ENCODE assay signal across 1 cellular context in the genomic region with DNA sequence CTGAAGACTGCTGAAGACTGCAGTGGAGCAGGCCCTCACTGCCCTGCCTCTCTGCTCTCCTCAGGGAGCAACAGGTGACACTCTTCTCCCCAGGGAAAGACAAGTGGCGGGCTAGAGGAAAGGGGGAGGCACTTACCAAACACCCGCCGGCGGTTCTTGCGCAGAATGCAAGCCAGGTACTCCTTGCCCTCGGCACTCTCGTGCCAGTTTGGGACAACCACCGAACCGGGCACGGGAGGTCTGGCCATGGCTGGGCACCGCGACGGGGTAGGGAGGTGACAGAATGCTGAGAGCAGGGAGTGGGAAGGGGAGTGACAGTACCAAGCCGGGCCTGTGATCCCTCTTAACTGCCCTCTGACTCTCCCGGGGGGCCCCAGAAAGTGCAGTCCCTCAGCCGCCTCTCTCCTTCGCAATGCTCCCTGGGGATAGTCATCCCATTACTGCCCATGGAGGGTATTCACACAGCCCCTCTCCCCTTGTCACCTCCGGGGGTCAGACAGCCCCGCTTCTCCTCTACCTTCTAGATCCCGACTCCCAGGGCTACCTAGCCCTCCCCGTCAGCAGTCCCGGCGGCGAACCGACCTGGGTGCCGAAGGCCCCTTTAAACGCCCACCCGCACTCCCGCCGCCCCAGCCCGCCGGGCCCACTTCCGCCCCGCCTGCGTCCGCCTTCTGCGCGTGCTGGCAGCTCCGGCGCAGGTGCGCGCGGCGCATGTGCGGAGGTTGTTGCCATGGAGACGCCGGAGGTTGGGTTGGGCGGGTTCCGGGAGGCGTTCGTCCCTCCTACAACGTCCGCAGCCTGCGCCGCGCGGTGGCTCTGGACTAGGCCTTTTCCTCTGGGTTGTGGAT.
TF ChIP-seq lines count a peak whose summit lies in the region.

A gene with protein sequence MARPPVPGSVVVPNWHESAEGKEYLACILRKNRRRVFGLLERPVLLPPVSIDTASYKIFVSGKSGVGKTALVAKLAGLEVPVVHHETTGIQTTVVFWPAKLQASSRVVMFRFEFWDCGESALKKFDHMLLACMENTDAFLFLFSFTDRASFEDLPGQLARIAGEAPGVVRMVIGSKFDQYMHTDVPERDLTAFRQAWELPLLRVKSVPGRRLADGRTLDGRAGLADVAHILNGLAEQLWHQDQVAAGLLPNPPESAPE (minus strand): TSS at position 689 of the 848 bp plus-strand sequence. CDS start 441 bp downstream, at position 248.

TF ChIP-seq in HepG2, 621 proteins besides CTCF, POLR2A, EP300 and RAD21 (continued from another document and continues in another):
- peak; percentile 78; the same call in 1 of the 2 replicates for TF ChIP-seq NFE2L1 (CRISPR knock-in tag; IDR thresholded peaks at IDR 0.05; ENCODE audit: borderline replicate concordance)
- TF ChIP-seq, protein P1, sequence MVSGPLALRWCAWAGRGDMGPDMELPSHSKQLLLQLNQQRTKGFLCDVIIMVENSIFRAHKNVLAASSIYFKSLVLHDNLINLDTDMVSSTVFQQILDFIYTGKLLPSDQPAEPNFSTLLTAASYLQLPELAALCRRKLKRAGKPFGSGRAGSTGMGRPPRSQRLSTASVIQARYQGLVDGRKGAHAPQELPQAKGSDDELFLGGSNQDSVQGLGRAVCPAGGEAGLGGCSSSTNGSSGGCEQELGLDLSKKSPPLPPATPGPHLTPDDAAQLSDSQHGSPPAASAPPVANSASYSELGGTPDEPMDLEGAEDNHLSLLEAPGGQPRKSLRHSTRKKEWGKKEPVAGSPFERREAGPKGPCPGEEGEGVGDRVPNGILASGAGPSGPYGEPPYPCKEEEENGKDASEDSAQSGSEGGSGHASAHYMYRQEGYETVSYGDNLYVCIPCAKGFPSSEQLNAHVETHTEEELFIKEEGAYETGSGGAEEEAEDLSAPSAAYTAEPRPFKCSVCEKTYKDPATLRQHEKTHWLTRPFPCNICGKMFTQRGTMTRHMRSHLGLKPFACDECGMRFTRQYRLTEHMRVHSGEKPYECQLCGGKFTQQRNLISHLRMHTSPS (CRISPR knock-in tag; IDR thresholded peaks at IDR 0.05; ENCODE audit: low read depth): no peak
- TF ChIP-seq, protein P2, sequence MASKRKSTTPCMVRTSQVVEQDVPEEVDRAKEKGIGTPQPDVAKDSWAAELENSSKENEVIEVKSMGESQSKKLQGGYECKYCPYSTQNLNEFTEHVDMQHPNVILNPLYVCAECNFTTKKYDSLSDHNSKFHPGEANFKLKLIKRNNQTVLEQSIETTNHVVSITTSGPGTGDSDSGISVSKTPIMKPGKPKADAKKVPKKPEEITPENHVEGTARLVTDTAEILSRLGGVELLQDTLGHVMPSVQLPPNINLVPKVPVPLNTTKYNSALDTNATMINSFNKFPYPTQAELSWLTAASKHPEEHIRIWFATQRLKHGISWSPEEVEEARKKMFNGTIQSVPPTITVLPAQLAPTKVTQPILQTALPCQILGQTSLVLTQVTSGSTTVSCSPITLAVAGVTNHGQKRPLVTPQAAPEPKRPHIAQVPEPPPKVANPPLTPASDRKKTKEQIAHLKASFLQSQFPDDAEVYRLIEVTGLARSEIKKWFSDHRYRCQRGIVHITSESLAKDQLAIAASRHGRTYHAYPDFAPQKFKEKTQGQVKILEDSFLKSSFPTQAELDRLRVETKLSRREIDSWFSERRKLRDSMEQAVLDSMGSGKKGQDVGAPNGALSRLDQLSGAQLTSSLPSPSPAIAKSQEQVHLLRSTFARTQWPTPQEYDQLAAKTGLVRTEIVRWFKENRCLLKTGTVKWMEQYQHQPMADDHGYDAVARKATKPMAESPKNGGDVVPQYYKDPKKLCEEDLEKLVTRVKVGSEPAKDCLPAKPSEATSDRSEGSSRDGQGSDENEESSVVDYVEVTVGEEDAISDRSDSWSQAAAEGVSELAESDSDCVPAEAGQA (IDR thresholded peaks at IDR 0.05; ENCODE audit: low read depth): no peak
- TF ChIP-seq, protein P2 (CRISPR knock-in tag; IDR thresholded peaks at IDR 0.05; ENCODE audit: borderline replicate concordance): no peak
- TF ChIP-seq ZMYM4 (CRISPR knock-in tag; IDR thresholded peaks at IDR 0.05): peak; percentile 19; the same call in 1 of the 2 replicates
- TF ChIP-seq ELF1 (CRISPR knock-in tag; IDR thresholded peaks at IDR 0.05): peak; percentile 65
- no peak for TF ChIP-seq SOX13 (IDR thresholded peaks at IDR 0.05)
- peak in 1 of 2 experiments; percentile 22; a peak in 1 of 4 replicates for TF ChIP-seq SOX13 (CRISPR knock-in tag; conservative IDR thresholded peaks at IDR 0.05 in 1 of 2, IDR thresholded peaks at IDR 0.05 in 1 of 2)
- TF ChIP-seq, protein P3, sequence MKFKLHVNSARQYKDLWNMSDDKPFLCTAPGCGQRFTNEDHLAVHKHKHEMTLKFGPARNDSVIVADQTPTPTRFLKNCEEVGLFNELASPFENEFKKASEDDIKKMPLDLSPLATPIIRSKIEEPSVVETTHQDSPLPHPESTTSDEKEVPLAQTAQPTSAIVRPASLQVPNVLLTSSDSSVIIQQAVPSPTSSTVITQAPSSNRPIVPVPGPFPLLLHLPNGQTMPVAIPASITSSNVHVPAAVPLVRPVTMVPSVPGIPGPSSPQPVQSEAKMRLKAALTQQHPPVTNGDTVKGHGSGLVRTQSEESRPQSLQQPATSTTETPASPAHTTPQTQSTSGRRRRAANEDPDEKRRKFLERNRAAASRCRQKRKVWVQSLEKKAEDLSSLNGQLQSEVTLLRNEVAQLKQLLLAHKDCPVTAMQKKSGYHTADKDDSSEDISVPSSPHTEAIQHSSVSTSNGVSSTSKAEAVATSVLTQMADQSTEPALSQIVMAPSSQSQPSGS (CRISPR knock-in tag; IDR thresholded peaks at IDR 0.05): 0 out of 2 replicates have a peak, but pooled peaks have one; percentile 31
- TF ChIP-seq, protein P4, sequence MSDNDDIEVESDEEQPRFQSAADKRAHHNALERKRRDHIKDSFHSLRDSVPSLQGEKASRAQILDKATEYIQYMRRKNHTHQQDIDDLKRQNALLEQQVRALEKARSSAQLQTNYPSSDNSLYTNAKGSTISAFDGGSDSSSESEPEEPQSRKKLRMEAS (IDR thresholded peaks at IDR 0.05): peak; percentile 84
- TF ChIP-seq ZNF773 (CRISPR knock-in tag; IDR thresholded peaks at IDR 0.05; ENCODE audit: borderline replicate concordance): no peak; the same call in 1 of the 2 replicates
- TF ChIP-seq, protein P5, sequence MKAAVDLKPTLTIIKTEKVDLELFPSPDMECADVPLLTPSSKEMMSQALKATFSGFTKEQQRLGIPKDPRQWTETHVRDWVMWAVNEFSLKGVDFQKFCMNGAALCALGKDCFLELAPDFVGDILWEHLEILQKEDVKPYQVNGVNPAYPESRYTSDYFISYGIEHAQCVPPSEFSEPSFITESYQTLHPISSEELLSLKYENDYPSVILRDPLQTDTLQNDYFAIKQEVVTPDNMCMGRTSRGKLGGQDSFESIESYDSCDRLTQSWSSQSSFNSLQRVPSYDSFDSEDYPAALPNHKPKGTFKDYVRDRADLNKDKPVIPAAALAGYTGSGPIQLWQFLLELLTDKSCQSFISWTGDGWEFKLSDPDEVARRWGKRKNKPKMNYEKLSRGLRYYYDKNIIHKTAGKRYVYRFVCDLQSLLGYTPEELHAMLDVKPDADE (CRISPR knock-in tag; IDR thresholded peaks at IDR 0.05): no peak
- no peak for TF ChIP-seq NCOR1 (IDR thresholded peaks at IDR 0.05; ENCODE audit: borderline replicate concordance, low read length)
- no peak for TF ChIP-seq THYN1 (CRISPR knock-in tag; IDR thresholded peaks at IDR 0.05; ENCODE audit: borderline replicate concordance, low read depth)
- TF ChIP-seq, protein P6, sequence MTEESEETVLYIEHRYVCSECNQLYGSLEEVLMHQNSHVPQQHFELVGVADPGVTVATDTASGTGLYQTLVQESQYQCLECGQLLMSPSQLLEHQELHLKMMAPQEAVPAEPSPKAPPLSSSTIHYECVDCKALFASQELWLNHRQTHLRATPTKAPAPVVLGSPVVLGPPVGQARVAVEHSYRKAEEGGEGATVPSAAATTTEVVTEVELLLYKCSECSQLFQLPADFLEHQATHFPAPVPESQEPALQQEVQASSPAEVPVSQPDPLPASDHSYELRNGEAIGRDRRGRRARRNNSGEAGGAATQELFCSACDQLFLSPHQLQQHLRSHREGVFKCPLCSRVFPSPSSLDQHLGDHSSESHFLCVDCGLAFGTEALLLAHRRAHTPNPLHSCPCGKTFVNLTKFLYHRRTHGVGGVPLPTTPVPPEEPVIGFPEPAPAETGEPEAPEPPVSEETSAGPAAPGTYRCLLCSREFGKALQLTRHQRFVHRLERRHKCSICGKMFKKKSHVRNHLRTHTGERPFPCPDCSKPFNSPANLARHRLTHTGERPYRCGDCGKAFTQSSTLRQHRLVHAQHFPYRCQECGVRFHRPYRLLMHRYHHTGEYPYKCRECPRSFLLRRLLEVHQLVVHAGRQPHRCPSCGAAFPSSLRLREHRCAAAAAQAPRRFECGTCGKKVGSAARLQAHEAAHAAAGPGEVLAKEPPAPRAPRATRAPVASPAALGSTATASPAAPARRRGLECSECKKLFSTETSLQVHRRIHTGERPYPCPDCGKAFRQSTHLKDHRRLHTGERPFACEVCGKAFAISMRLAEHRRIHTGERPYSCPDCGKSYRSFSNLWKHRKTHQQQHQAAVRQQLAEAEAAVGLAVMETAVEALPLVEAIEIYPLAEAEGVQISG (CRISPR knock-in tag; IDR thresholded peaks at IDR 0.05): peak; percentile 78
- TF ChIP-seq SMAD3 (CRISPR knock-in tag; IDR thresholded peaks at IDR 0.05): no peak
- TF ChIP-seq BHLHE40 (IDR thresholded peaks at IDR 0.05; ENCODE audit: low read length): peak; percentile 71
- no peak for TF ChIP-seq IKZF1 (IDR thresholded peaks at IDR 0.05)
- peak; percentile 60 for TF ChIP-seq KAT8 (CRISPR knock-in tag; IDR thresholded peaks at IDR 0.05)
- TF ChIP-seq, protein P7, sequence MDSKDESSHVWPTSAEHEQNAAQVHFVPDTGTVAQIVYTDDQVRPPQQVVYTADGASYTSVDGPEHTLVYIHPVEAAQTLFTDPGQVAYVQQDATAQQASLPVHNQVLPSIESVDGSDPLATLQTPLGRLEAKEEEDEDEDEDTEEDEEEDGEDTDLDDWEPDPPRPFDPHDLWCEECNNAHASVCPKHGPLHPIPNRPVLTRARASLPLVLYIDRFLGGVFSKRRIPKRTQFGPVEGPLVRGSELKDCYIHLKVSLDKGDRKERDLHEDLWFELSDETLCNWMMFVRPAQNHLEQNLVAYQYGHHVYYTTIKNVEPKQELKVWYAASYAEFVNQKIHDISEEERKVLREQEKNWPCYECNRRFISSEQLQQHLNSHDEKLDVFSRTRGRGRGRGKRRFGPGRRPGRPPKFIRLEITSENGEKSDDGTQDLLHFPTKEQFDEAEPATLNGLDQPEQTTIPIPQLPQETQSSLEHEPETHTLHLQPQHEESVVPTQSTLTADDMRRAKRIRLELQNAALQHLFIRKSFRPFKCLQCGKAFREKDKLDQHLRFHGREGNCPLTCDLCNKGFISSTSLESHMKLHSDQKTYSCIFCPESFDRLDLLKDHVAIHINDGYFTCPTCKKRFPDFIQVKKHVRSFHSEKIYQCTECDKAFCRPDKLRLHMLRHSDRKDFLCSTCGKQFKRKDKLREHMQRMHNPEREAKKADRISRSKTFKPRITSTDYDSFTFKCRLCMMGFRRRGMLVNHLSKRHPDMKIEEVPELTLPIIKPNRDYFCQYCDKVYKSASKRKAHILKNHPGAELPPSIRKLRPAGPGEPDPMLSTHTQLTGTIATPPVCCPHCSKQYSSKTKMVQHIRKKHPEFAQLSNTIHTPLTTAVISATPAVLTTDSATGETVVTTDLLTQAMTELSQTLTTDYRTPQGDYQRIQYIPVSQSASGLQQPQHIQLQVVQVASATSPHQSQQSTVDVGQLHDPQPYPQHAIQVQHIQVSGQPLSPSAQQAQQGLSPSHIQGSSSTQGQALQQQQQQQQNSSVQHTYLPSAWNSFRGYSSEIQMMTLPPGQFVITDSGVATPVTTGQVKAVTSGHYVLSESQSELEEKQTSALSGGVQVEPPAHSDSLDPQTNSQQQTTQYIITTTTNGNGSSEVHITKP (CRISPR knock-in tag; IDR thresholded peaks at IDR 0.05; ENCODE audit: low read depth): no peak
- no peak for TF ChIP-seq ZNF776 (CRISPR knock-in tag; IDR thresholded peaks at IDR 0.05)
- TF ChIP-seq, protein P8, sequence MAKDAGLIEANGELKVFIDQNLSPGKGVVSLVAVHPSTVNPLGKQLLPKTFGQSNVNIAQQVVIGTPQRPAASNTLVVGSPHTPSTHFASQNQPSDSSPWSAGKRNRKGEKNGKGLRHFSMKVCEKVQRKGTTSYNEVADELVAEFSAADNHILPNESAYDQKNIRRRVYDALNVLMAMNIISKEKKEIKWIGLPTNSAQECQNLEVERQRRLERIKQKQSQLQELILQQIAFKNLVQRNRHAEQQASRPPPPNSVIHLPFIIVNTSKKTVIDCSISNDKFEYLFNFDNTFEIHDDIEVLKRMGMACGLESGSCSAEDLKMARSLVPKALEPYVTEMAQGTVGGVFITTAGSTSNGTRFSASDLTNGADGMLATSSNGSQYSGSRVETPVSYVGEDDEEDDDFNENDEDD (CRISPR knock-in tag; IDR thresholded peaks at IDR 0.05; ENCODE audit: borderline replicate concordance): peak; percentile 36; the same call in 1 of the 2 replicates
- TF ChIP-seq EED (CRISPR knock-in tag; IDR thresholded peaks at IDR 0.05): 0 out of 2 replicates have a peak, but pooled peaks have one; percentile 71
- TF ChIP-seq MTA1 (CRISPR knock-in tag; IDR thresholded peaks at IDR 0.05; ENCODE audit: borderline replicate concordance): no peak
- peak; percentile 91 for TF ChIP-seq SAP130 (CRISPR knock-in tag; IDR thresholded peaks at IDR 0.05; ENCODE audit: low read depth)
